13 cellular contexts compared by ENCODE assay signal in genomic region chr5:177490992-177491391, GRCh38. TPM values are rescaled to one million over a fixed set of nuclear protein-coding genes. Genes with fewer than 3 reads are reported as not detected.
A peak's percentile ranks its signal among the peaks of the same experiment; 100 is the strongest.
DNase-seq lines count a peak whose midpoint lies in the region; ATAC-seq and TF ChIP-seq lines count a peak whose summit lies in the region.
"Had no signal": no experiment of that assay in that cellular context is flagged by ENCODE, and none has a peak within 500 bp of the region (broad histone marks: within the 10 kb centered on the region; RNA-seq: fewer than 3 reads in every experiment).

No MANE protein-coding gene starts in this region.

- TF ChIP-seq POLR2A in esophagus muscularis mucosa (IDR thresholded peaks at IDR 0.05; ENCODE audit: low read depth) = no peak
- TF ChIP-seq POLR2A in gastrocnemius medialis (IDR thresholded peaks at IDR 0.05) = no peak
- no peak for TF ChIP-seq POLR2A in suprapubic skin (IDR thresholded peaks at IDR 0.05)

- TF ChIP-seq CTCF in DOHH2 (IDR thresholded peaks at IDR 0.05; ENCODE audit: low read depth, low read length, poor library complexity, severe bottlenecking) (no peak), RWPE1 (conservative IDR thresholded peaks at IDR 0.05; ENCODE audit: low read depth) (no peak), esophagus muscularis mucosa (IDR thresholded peaks at IDR 0.05) (no peak), gastrocnemius medialis (IDR thresholded peaks at IDR 0.05 in 4 of 5, conservative IDR thresholded peaks at IDR 0.05 in 1 of 5) (no peak), suprapubic skin (IDR thresholded peaks at IDR 0.05) (no peak)

- H3K9me2 ChIP-seq in DOHH2 (replicated peaks; ENCODE audit: control insufficient read depth, low read length) = no peaks in the 10 kb centered on the region

- peaks cover 10% of the 10 kb centered on the region; the same call in 1 of the 2 replicates for H3K36me3 ChIP-seq in DOHH2 (ENCODE audit: control insufficient read depth, low read length)
- peaks cover 42 to 86% (median 72%) of the 10 kb centered on the region in 4 donors for H3K36me3 ChIP-seq in esophagus muscularis mucosa
- H3K36me3 ChIP-seq in gastrocnemius medialis = peaks cover 0 to 48% of the 10 kb centered on the region in 2 donors
- H3K36me3 ChIP-seq in suprapubic skin = peaks cover 59% of the 10 kb centered on the region

- H3K4me2 ChIP-seq in DOHH2 (ENCODE audit: low read length) = peak overlapping the region; percentile 39; the same call in 1 of the 2 replicates

- intact Hi-C loops in esophagus muscularis mucosa (cut with DNase I) (no loop called here), gastrocnemius medialis (cut with DNase I; ENCODE audit: low total_unique reads) (no loop called here)

- POLR2A ChIA-PET in RWPE1 (lab: Yijun Ruan, JAX; ENCODE audit: low non-redundant PET) = no interaction called here

- WGBS in esophagus muscularis mucosa = 81% methylated on average over 13 of the region's 16 CpGs
- WGBS in suprapubic skin = 90% methylated on average over 10 of the region's 16 CpGs

- no peak overlapping the region for H3K27ac ChIP-seq in DOHH2 (ENCODE audit: low read depth, low read length)
- H3K27ac ChIP-seq in RWPE1 = peak overlapping the region; percentile 96
- peak overlapping the region; percentile 96 to 99 (median 98) for H3K27ac ChIP-seq in esophagus muscularis mucosa (replicated peaks in 1 of 4)
- peak overlapping the region; percentile 9 to 98 (median 64) for H3K27ac ChIP-seq in gastrocnemius medialis
- no peak overlapping the region for H3K27ac ChIP-seq in suprapubic skin
- H3K27ac ChIP-seq: adrenal gland, GM23248 had no signal

- no peaks in the 10 kb centered on the region for H3K9me3 ChIP-seq in DOHH2 (ENCODE audit: control insufficient read depth, insufficient read depth, low read length)
- no peaks in the 10 kb centered on the region for H3K9me3 ChIP-seq in esophagus muscularis mucosa
- H3K9me3 ChIP-seq in gastrocnemius medialis = no peaks in the 10 kb centered on the region
- H3K9me3 ChIP-seq in suprapubic skin = no peaks in the 10 kb centered on the region
- H3K9me3 ChIP-seq: adrenal gland had no signal

- in situ Hi-C loops in gastrocnemius medialis (cut with MboI; ENCODE audit: low sequenced_read_pairs in 4 of 4) = no loop called here

- ATAC-seq in gastrocnemius medialis = no peak
- ATAC-seq in HG02571 (IDR thresholded peaks at IDR 0.05; ENCODE audit: unreplicated experiment) = no peak

- CTCF ChIA-PET in RWPE1 (lab: Yijun Ruan, JAX) = interaction anchor here (0.6 to 1.5 kb wide), 4 partner anchors 12 to 88 kb away, joined by 3 to 14 read pairs (median 4); no protein-coding TSS in a partner anchor

- H4K20me1 ChIP-seq in DOHH2 (ENCODE audit: control insufficient read depth, insufficient read depth, low read depth, low read length) = no peaks in the 10 kb centered on the region

- DNase-seq in RWPE1 (ENCODE audit: low spot score) = no peak
- DNase-seq in esophagus muscularis mucosa (ENCODE audit: extremely low spot score) = no peak
- no peak for DNase-seq in gastrocnemius medialis
- no peak for DNase-seq in NCI-H2196 treated with DMSO at 0.1 percent for 48 hours (lab: John Stamatoyannopoulos, UW; ENCODE audit: unreplicated experiment)
- DNase-seq in suprapubic skin (ENCODE audit: low spot score in 2 of 2) = no peak
- no peak for DNase-seq in NCI-H774 (lab: John Stamatoyannopoulos, UW)
- DNase-seq: adrenal gland, NCI-H2029 treated with DMSO at 0.1 percent for 48 hours, NCI-H526 treated with DMSO at 0.1 percent for 48 hours, SW 1271 had no signal

- H3K4me3 ChIP-seq in DOHH2 (ENCODE audit: low read length) (no peak overlapping the region; the same call in 1 of the 2 replicates), esophagus muscularis mucosa (no peak overlapping the region), gastrocnemius medialis (no peak overlapping the region), suprapubic skin (no peak overlapping the region)
- H3K4me3 ChIP-seq: adrenal gland, GM23248 had no signal

- no peaks in the 10 kb centered on the region for H3K27me3 ChIP-seq in DOHH2 (ENCODE audit: control insufficient read depth, low read length)
- no peaks in the 10 kb centered on the region for H3K27me3 ChIP-seq in esophagus muscularis mucosa
- no peaks in the 10 kb centered on the region for H3K27me3 ChIP-seq in gastrocnemius medialis
- H3K27me3 ChIP-seq in suprapubic skin = no peaks in the 10 kb centered on the region
- H3K27me3 ChIP-seq: adrenal gland had no signal

- H3K4me1 ChIP-seq in DOHH2 (ENCODE audit: control insufficient read depth, low read length) (peaks cover 50% of the 10 kb centered on the region), esophagus muscularis mucosa (peaks cover 49 to 99% (median 93%) of the 10 kb centered on the region in 4 donors), gastrocnemius medialis (peaks cover 39 to 47% of the 10 kb centered on the region in 2 donors), suprapubic skin (peaks cover 32% of the 10 kb centered on the region)

- H3K79me2 ChIP-seq in DOHH2 (ENCODE audit: control insufficient read depth, low read length) = no peaks in the 10 kb centered on the region

- TF ChIP-seq EP300 in esophagus muscularis mucosa (IDR thresholded peaks at IDR 0.05) = no peak
- no peak for TF ChIP-seq EP300 in suprapubic skin (IDR thresholded peaks at IDR 0.05)

- H3F3A ChIP-seq in DOHH2 (ENCODE audit: control insufficient read depth, insufficient read depth) = peaks cover 5% of the 10 kb centered on the region; the same call in 1 of the 2 replicates

RNA-seq across cellular contexts. Expression of gene PDLIM7, which starts 6.4 kb away (rescaled TPM):
- 1,000 to 10,000 TPM in 1 of 4 donors, 100 to 1,000 TPM in 3; 316 to 1,085 (median 575) TPM for total RNA-seq in esophagus muscularis mucosa
- total RNA-seq in gastrocnemius medialis = 100 to 1,000 TPM; 132 to 244 (median 220) TPM
- 10 to 100 TPM; 28.7 to 41.3 (median 32.0) TPM for total RNA-seq in suprapubic skin

RNA-seq across cellular contexts. Expression of gene DBN1, which starts 17.6 kb away (rescaled TPM):
- total RNA-seq in esophagus muscularis mucosa = 100 to 1,000 TPM in 3 of 4 donors, 10 to 100 TPM in 1; 92.2 to 160 (median 130) TPM
- total RNA-seq in gastrocnemius medialis = 10 to 100 TPM; 16.3 to 27.5 (median 23.2) TPM
- total RNA-seq in suprapubic skin = 10 to 100 TPM; 13.1 to 43.4 (median 25.3) TPM

RNA-seq across cellular contexts. Expression of gene DOK3, which starts 18.6 kb away (rescaled TPM):
- total RNA-seq in esophagus muscularis mucosa = 10 to 100 TPM in 1 of 4 donors, 1 to 10 TPM in 3; 6.7 to 15.2 (median 7.5) TPM
- total RNA-seq in gastrocnemius medialis = 1 to 10 TPM; 2.1 to 5.1 (median 2.9) TPM
- 1 to 10 TPM in 3 of 4 donors, under 1 TPM in 1; 0.89 to 7.3 (median 1.8) TPM for total RNA-seq in suprapubic skin

RNA-seq across cellular contexts. Expression of gene DDX41, which starts 25.8 kb away (rescaled TPM):
- total RNA-seq in esophagus muscularis mucosa (10 to 100 TPM; 58.1 to 92.1 (median 66.0) TPM), gastrocnemius medialis (100 to 1,000 TPM in 1 of 4 donors, 10 to 100 TPM in 3; 47.1 to 105 (median 62.3) TPM), suprapubic skin (100 to 1,000 TPM in 2 of 4 donors, 10 to 100 TPM in 2; 83.8 to 148 (median 103) TPM)

RNA-seq across cellular contexts. Expression of gene PRR7, which starts 44.4 kb away (rescaled TPM):
- total RNA-seq in esophagus muscularis mucosa = 1 to 10 TPM in 2 of 4 donors, under 1 TPM in 2; 0.42 to 2.5 (median 1.6) TPM
- total RNA-seq in gastrocnemius medialis = 1 to 10 TPM in 2 of 4 donors, under 1 TPM in 1, not detected in 1; 0.63 to 2.0 (median 1.4) TPM
- 1 to 10 TPM; 5.7 to 9.8 (median 7.8) TPM for total RNA-seq in suprapubic skin

Comparison
In these comparisons a context has a peak if more than half of its experiments do, and no peak if none do; other contexts are left out.
1. H3K27ac ChIP-seq: peak in RWPE1 (single experiment), esophagus muscularis mucosa (4 of 4) and gastrocnemius medialis (4 of 4); none in DOHH2 (single experiment) and suprapubic skin (single experiment).